In genomic region chr15:68818671-68819450, GRCh38 we compare ENCODE assay signal across 8 cellular contexts. TPM values are rescaled to one million over a fixed set of nuclear protein-coding genes. Genes with fewer than 3 reads are reported as not detected.
DNase-seq lines count a peak whose midpoint lies in the region; ATAC-seq and TF ChIP-seq lines count a peak whose summit lies in the region.

No MANE protein-coding gene starts in this region.

- peak overlapping the region; percentile 94 for H3K4ac ChIP-seq in IMR-90 (ENCODE audit: low read depth, low read length)

- POLR2A ChIA-PET in IMR-90 (lab: Charles Lee; ENCODE audit: unreplicated experiment): no interaction called here

- intact Hi-C loops in IMR-90 (cut with micrococcal nuclease) (loop anchor here (5.0 to 10.0 kb wide), 2 partner anchors 37 to 514 kb away; no protein-coding TSS in a partner anchor), breast epithelium (cut with DNase I; ENCODE audit: low total_unique reads) (no loop called here), spleen (cut with DNase I; ENCODE audit: low total_unique reads) (no loop called here)

- peak overlapping the region; percentile 72 for H3K4me2 ChIP-seq in IMR-90 (ENCODE audit: low read depth, low read length)

- peaks cover 0 to 2% (median 0%) of the 10 kb centered on the region in 6 donors for H3K9me3 Mint-ChIP-seq in immature natural killer cell

- dilution Hi-C loops in IMR-90 (cut with HindIII; ENCODE audit: low sequenced_read_pairs, unreplicated experiment): no loop called here

- no peaks in the 10 kb centered on the region for H3K36me3 ChIP-seq in IMR-90 (ENCODE audit: control insufficient read depth, insufficient read depth, low read length)
- H3K36me3 ChIP-seq in breast epithelium: no peaks in the 10 kb centered on the region
- no peaks in the 10 kb centered on the region for H3K36me3 ChIP-seq in spleen

- TF ChIP-seq CTCF in IMR-90 (conservative IDR thresholded peaks at IDR 0.05; ENCODE audit: low read depth, low read length): no peak
- no peak for TF ChIP-seq CTCF in breast epithelium (IDR thresholded peaks at IDR 0.05)
- TF ChIP-seq CTCF in spleen (IDR thresholded peaks at IDR 0.05 in 8 of 11, conservative IDR thresholded peaks at IDR 0.05 in 3 of 11): peak in 1 of 11 experiments; percentile 22

- peak overlapping the region; percentile 78 for H3K4me3 ChIP-seq in IMR-90 (ENCODE audit: insufficient read depth, low read depth, low read length)
- peak overlapping the region; percentile 91 to 98 (median 97) for H3K4me3 ChIP-seq in breast epithelium
- H3K4me3 ChIP-seq in spleen: peak overlapping the region; percentile 69 to 99 (median 94)

- H3K9ac ChIP-seq in IMR-90 (ENCODE audit: low read depth, low read length): peak overlapping the region; percentile 90

- peak overlapping the region; percentile 95 for H3K14ac ChIP-seq in IMR-90 (replicated peaks; ENCODE audit: low read depth, low read length)

- WGBS in IMR-90 (ENCODE audit: extremely low coverage in 2 of 2, insufficient read length in 1 of 2), 2 experiments: 1% methylated on average over 19 of the region's 77 CpGs; no CpG with 5 or more reads in 1 of the 2 experiments
- 0 to 1% (median 1%) methylated on average over 42 to 77 of the region's 77 CpGs for whole genome bisulfite sequencing in spleen, 5 donors

- peak overlapping the region; percentile 95 for H2AFZ ChIP-seq in IMR-90 (replicated peaks; ENCODE audit: low read length, poor library complexity)

- TF ChIP-seq RAD21 in IMR-90 (IDR thresholded peaks at IDR 0.05; ENCODE audit: low read length): no peak

- H3K27me3 Mint-ChIP-seq in T-helper 17 cell (no peaks in the 10 kb centered on the region), immature natural killer cell (ENCODE audit: low read depth in 3 of 3) (peaks cover 18 to 30% (median 22%) of the 10 kb centered on the region in 3 donors)

- H2BK120ac ChIP-seq in IMR-90 (ENCODE audit: low read depth, low read length): peak overlapping the region; percentile 78

- DNase-seq in COLO668 (lab: John Stamatoyannopoulos, UW; ENCODE audit: unreplicated experiment): peak; percentile 65
- DNase-seq in IMR-90: no peak
- peak in 2 of 3 donors; percentile 13 to 22 for DNase-seq in T-helper 17 cell
- DNase-seq in breast epithelium (ENCODE audit: low spot score in 2 of 2): peak; percentile 55 to 58
- peak in 2 of 3 donors; percentile 10 to 15 for DNase-seq in immature natural killer cell
- DNase-seq in spleen: peak; percentile 93
- DNase-seq in DMS79 (lab: John Stamatoyannopoulos, UW): no peak

- CTCF ChIA-PET in IMR-90 (lab: Yijun Ruan, JAX): no interaction called here

- no peaks in the 10 kb centered on the region for H3K27me3 ChIP-seq in IMR-90 (ENCODE audit: control insufficient read depth, insufficient read depth, low read length)
- H3K27me3 ChIP-seq in breast epithelium: no peaks in the 10 kb centered on the region
- H3K27me3 ChIP-seq in spleen (replicated peaks in 1 of 7): no peaks in the 10 kb centered on the region

- H2BK5ac ChIP-seq in IMR-90 (ENCODE audit: low read depth, low read length, poor library complexity, severe bottlenecking): peak overlapping the region; percentile 97

- peak; percentile 2 for ATAC-seq in IMR-90 (ENCODE audit: low read depth)
- no peak for ATAC-seq in T-helper 17 cell
- no peak for ATAC-seq in HG02623 (IDR thresholded peaks at IDR 0.05; ENCODE audit: unreplicated experiment)

- BruUV-seq in IMR-90 (replicated peaks; lab: Mats Ljungman, UMichigan): no TSS peak

- H3K36me3 Mint-ChIP-seq in T-helper 17 cell (ENCODE audit: low read depth): peaks cover 8% of the 10 kb centered on the region
- no peaks in the 10 kb centered on the region for H3K36me3 Mint-ChIP-seq in immature natural killer cell

- H3K79me1 ChIP-seq in IMR-90 (ENCODE audit: low read depth in 1 of 2, low read length in 2 of 2): peaks cover 31 to 50% of the 10 kb centered on the region in 2 experiments

- peak overlapping the region; percentile 83 to 96 for H4K8ac ChIP-seq in IMR-90 (ENCODE audit: low read depth in 2 of 2, low read length in 2 of 2)

- peak overlapping the region; percentile 96 for H3K23ac ChIP-seq in IMR-90 (ENCODE audit: low read depth, low read length)

- peak overlapping the region; percentile 32 for H4K5ac ChIP-seq in IMR-90 (ENCODE audit: low read depth, low read length)

- H3K18ac ChIP-seq in IMR-90 (ENCODE audit: low read depth, low read length): peak overlapping the region; percentile 76

- peak overlapping the region; percentile 90 for H3K56ac ChIP-seq in IMR-90 (ENCODE audit: extremely low read depth, insufficient read depth, low read length)

- peak overlapping the region; percentile 98 for H2AK9ac ChIP-seq in IMR-90 (replicated peaks; ENCODE audit: low read depth, low read length, poor library complexity)

- H2BK15ac ChIP-seq in IMR-90 (ENCODE audit: low read depth, low read length): peak overlapping the region; percentile 30; the same call in 1 of the 3 replicates

- H3K4me1 Mint-ChIP-seq in T-helper 17 cell (peaks cover 31% of the 10 kb centered on the region), immature natural killer cell (peaks cover 39 to 53% of the 10 kb centered on the region in 2 donors)

- peaks cover 10% of the 10 kb centered on the region for H3K4me1 ChIP-seq in IMR-90 (ENCODE audit: control insufficient read depth, insufficient read depth, low read length)
- H3K4me1 ChIP-seq in breast epithelium: peaks cover 0 to 20% of the 10 kb centered on the region in 2 donors
- peaks cover 16 to 53% (median 46%) of the 10 kb centered on the region in 6 donors for H3K4me1 ChIP-seq in spleen

- peak overlapping the region; percentile 77 for H2AK5ac ChIP-seq in IMR-90 (ENCODE audit: low read depth, low read length)

- H4K20me1 ChIP-seq in IMR-90 (ENCODE audit: insufficient read depth, low read length): peaks cover 27% of the 10 kb centered on the region

- H3K4me3 Mint-ChIP-seq in T-helper 17 cell (peak overlapping the region; percentile 99), immature natural killer cell (peak overlapping the region; percentile 94 to 100 (median 96))

- H4K91ac ChIP-seq in IMR-90 (ENCODE audit: insufficient read depth, low read depth, low read length): peak overlapping the region; percentile 93

- H2BK20ac ChIP-seq in IMR-90 (ENCODE audit: low read depth, low read length): no peak overlapping the region

- H3K9me1 ChIP-seq in IMR-90 (ENCODE audit: insufficient read depth, low read length): peaks cover 9% of the 10 kb centered on the region; the same call in 1 of the 2 replicates

- H3K27ac ChIP-seq in IMR-90 (ENCODE audit: insufficient read depth, low read length): peak overlapping the region; percentile 87
- peak overlapping the region; percentile 99 to 100 for H3K27ac ChIP-seq in breast epithelium
- H3K27ac ChIP-seq in spleen: peak overlapping the region; percentile 95 to 100 (median 99)

- H3K27ac Mint-ChIP-seq in T-helper 17 cell (peak overlapping the region; percentile 99), immature natural killer cell (peak overlapping the region; percentile 87 to 98 (median 94))

- H3K9me3 ChIP-seq in IMR-90 (ENCODE audit: control insufficient read depth, insufficient read depth, low read length): no peaks in the 10 kb centered on the region
- H3K9me3 ChIP-seq in T-helper 17 cell (ENCODE audit: control insufficient read depth, low read length, poor library complexity, severe bottlenecking): no peaks in the 10 kb centered on the region
- H3K9me3 ChIP-seq in breast epithelium: no peaks in the 10 kb centered on the region
- H3K9me3 ChIP-seq in spleen: no peaks in the 10 kb centered on the region

- no peak for TF ChIP-seq POLR2A in IMR-90 (IDR thresholded peaks at IDR 0.05; ENCODE audit: low read depth, low read length)
- peak; percentile 41 for TF ChIP-seq POLR2A in breast epithelium (IDR thresholded peaks at IDR 0.05)
- TF ChIP-seq POLR2A in spleen (IDR thresholded peaks at IDR 0.05): no peak

- in situ Hi-C loops in IMR-90 (cut with MboI; ENCODE audit: low sequenced_read_pairs): no loop called here

TF ChIP-seq in IMR-90, 13 proteins besides CTCF, POLR2A, EP300 and RAD21:
- TF ChIP-seq MXI1 (IDR thresholded peaks at IDR 0.05; ENCODE audit: borderline replicate concordance, low read depth, low read length): no peak
- 0 out of 2 replicates have a peak, but pooled peaks have one; percentile 24 for TF ChIP-seq MAZ (IDR thresholded peaks at IDR 0.05; ENCODE audit: borderline replicate concordance, low read depth, low read length)

RNA-seq across cellular contexts. Expression of gene ANP32A, which starts 1.8 kb away (rescaled TPM):
- total RNA-seq in IMR-90 (2012; rRNA removed) (50.0 and 72.8 TPM in 2 replicates), T-helper 17 cell (10 to 100 TPM; 78.7 to 83.3 TPM), breast epithelium (10 to 100 TPM; 57.0 to 63.4 (median 62.8) TPM), spleen (100 to 1,000 TPM in 4 of 7 donors, 10 to 100 TPM in 3; 68.4 to 163 (median 129) TPM)
- polyA plus RNA-seq in IMR-90 (2012; rRNA removed) (49.2 and 62.4 TPM in 2 replicates), immature natural killer cell (100 to 1,000 TPM in 1 of 3 donors, 10 to 100 TPM in 2; 76.3 to 147 (median 85.2) TPM), spleen (100 to 1,000 TPM in 1 of 3 donors, 10 to 100 TPM in 2; 58.6 to 110 (median 91.1) TPM)
- polyA plus RNA-seq in IMR-90 (2012; cell fraction: cytosol; rRNA removed): 10.7 and 12.0 TPM in 2 replicates
- 7.1 and 25.0 TPM in 2 replicates for polyA plus RNA-seq in IMR-90 (2012; cell fraction: nucleus; rRNA removed; ENCODE audit: low replicate concordance)

Comparison
In these comparisons a context has a peak if more than half of its experiments do, and no peak if none do; other contexts are left out.
1. DNase-seq: peak in COLO668 (single experiment), T-helper 17 cell (2 of 3), breast epithelium (2 of 2), immature natural killer cell (2 of 3) and spleen (single experiment); none in IMR-90 (single experiment) and DMS79 (single experiment).
2. Peak in every context shown above with its lines, with median percentiles within 50 percentile points of each other: H3K27ac ChIP-seq and H3K4me3 ChIP-seq.